Comparison of ENCODE assay signal across 27 cellular contexts in the genomic region with DNA sequence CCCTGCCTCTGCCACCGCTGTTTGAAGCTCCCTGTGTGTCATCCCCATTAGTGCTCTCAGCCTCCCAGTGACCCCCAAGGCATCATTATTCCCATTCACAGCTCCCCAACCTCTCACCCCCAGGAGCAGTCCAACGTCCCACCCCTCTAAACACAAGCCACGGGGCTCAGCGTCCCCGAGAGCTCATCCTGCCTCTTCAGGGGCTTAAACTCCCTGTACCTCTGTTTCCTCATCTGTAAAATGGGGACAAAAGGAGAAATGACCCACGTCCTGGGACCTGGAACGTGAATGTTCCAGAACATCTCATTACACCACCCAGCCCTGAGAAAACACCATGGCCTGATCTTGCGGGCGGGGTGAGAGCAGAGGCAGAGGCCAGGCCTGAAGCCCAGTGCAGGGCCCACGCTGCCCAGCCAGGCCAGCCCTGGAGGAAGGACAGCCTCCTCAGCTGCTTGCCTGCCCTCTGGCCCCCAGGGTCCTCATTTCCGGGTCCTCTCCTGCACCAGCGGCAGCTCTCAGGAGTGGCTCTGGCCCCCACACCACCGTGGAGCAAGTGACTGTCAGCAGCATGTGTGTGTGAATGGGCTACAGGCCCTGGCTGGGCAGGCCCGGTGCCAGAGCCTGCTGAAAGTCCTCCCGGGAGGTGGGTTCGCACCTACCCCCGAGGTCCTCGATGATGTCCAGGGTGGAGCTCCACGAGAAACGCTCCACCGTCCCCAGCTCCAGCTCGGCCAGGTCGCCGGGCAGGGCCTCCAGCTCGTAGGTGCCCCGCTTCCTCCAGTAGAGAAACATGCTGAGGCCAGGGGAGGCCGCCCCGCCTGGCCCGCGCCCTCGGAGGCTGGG. TPM values are rescaled to one million over a fixed set of nuclear protein-coding genes. Genes with fewer than 3 reads are reported as not detected.
DNase-seq lines count a peak whose midpoint lies in the region; ATAC-seq and TF ChIP-seq lines count a peak whose summit lies in the region.
"Had no signal": no experiment of that assay in that cellular context is flagged by ENCODE, and none has a peak within 500 bp of the region (broad histone marks: within the 10 kb centered on the region; RNA-seq: fewer than 3 reads in every experiment).

No MANE protein-coding gene starts in this region.

- no peaks in the 10 kb centered on the region for H3K9me3 ChIP-seq in BLaER1
- H3K9me3 ChIP-seq in T-helper 17 cell (ENCODE audit: control insufficient read depth, low read length, poor library complexity, severe bottlenecking): no peaks in the 10 kb centered on the region
- no peaks in the 10 kb centered on the region for H3K9me3 ChIP-seq in endodermal cell (ENCODE audit: control insufficient read depth, low read length)
- H3K9me3 ChIP-seq: HAP-1, SJCRH30 had no signal

- H3K4me1 Mint-ChIP-seq in T-helper 17 cell (peaks cover 6% of the 10 kb centered on the region), endodermal cell (no peaks in the 10 kb centered on the region), neural crest cell (peaks cover 19% of the 10 kb centered on the region)

- H3K27ac Mint-ChIP-seq in T-helper 17 cell (no peak overlapping the region), endodermal cell (no peak overlapping the region), neural crest cell (ENCODE audit: unreplicated experiment) (peak overlapping the region; percentile 38)
- H3K27ac Mint-ChIP-seq: CD4-positive, alpha-beta T cell; HFFc6 had no signal

- 0 out of 2 replicates have a peak, but pooled peaks cover 5% of the 10 kb centered on the region for H4K20me1 ChIP-seq in BLaER1

- H3K36me3 ChIP-seq in BLaER1 (no peaks in the 10 kb centered on the region), endodermal cell (ENCODE audit: control insufficient read depth, insufficient read depth, low read length) (no peaks in the 10 kb centered on the region)
- H3K36me3 ChIP-seq: HAP-1, SJCRH30 had no signal

- no peak overlapping the region for H3K27ac ChIP-seq in BLaER1
- H3K27ac ChIP-seq in endodermal cell (ENCODE audit: low read depth, low read length): peak overlapping the region; percentile 44
- H3K27ac ChIP-seq: HL-60, PC-9, SJCRH30 had no signal

- H3K4me2 ChIP-seq in BLaER1: peak overlapping the region; percentile 90
- H3K4me2 ChIP-seq: PC-9 had no signal

- H3K9ac ChIP-seq in BLaER1 (0 out of 2 replicates have a peak overlapping the region, but pooled peaks have one; percentile 46), endodermal cell (ENCODE audit: extremely low read depth, low read length, poor library complexity, severe bottlenecking) (no peak overlapping the region)

- H3K4me1 ChIP-seq in BLaER1: peaks cover 99% of the 10 kb centered on the region
- no peaks in the 10 kb centered on the region for H3K4me1 ChIP-seq in endodermal cell (ENCODE audit: control insufficient read depth, insufficient read depth, low read length)
- H3K4me1 ChIP-seq: HAP-1 had no signal

- 93 to 97% methylated on average over 21 to 31 of the region's 31 CpGs for WGBS in endodermal cell (ENCODE audit: insufficient coverage in 1 of 2, insufficient read length in 1 of 2), 2 experiments

- peak overlapping the region; percentile 41 for H3K4me3 Mint-ChIP-seq in T-helper 17 cell
- no peak overlapping the region for H3K4me3 Mint-ChIP-seq in endodermal cell
- H3K4me3 Mint-ChIP-seq in neural crest cell: no peak overlapping the region
- H3K4me3 Mint-ChIP-seq: CD4-positive, alpha-beta T cell; HFFc6 had no signal

- TF ChIP-seq CTCF in endodermal cell (conservative IDR thresholded peaks at IDR 0.05) (no peak), neural crest cell (conservative IDR thresholded peaks at IDR 0.05) (no peak)

- H3K27me3 Mint-ChIP-seq in T-helper 17 cell (peaks cover 19% of the 10 kb centered on the region), endodermal cell (ENCODE audit: insufficient read depth) (peaks cover 9% of the 10 kb centered on the region), neural crest cell (ENCODE audit: low read depth) (peaks cover 3% of the 10 kb centered on the region)

- H3K4me3 ChIP-seq in BLaER1: no peak overlapping the region
- no peak overlapping the region for H3K4me3 ChIP-seq in endodermal cell (ENCODE audit: low read length)
- H3K4me3 ChIP-seq: HAP-1, PC-9, SJCRH30 had no signal

- DNase-seq in T-helper 17 cell: no peak
- DNase-seq in endodermal cell: peak; percentile 49
- no peak for DNase-seq in neural crest cell (ENCODE audit: low read depth, low spot score)
- no peak for DNase-seq in NCI-H1417 (lab: John Stamatoyannopoulos, UW)
- no peak for DNase-seq in hippocampal formation (lab: John Stamatoyannopoulos, UW)
- no peak for DNase-seq in stimulated activated naive CD4-positive, alpha-beta T cell treated with Interleukin-2 at 50 U/mL for 16 hours (lab: John Stamatoyannopoulos, UW)
- DNase-seq: CD4-positive, alpha-beta T cell; COR-L47; DMS53; HFFc6; Karpas-422; NCI-H1092; NCI-H1436; NCI-H187; NCI-H524; NCI-H774; PC-9 had no signal

- H3K27me3 ChIP-seq in BLaER1 (0 out of 2 replicates have a peak, but pooled peaks cover 9% of the 10 kb centered on the region), endodermal cell (ENCODE audit: control insufficient read depth, insufficient read depth, low read length, poor library complexity, severe bottlenecking) (no peaks in the 10 kb centered on the region)
- H3K27me3 ChIP-seq: SJCRH30 had no signal

- H3K9me3 Mint-ChIP-seq in endodermal cell (no peaks in the 10 kb centered on the region), neural crest cell (no peaks in the 10 kb centered on the region)
- H3K9me3 Mint-ChIP-seq: CD4-positive, alpha-beta T cell; HFFc6 had no signal

- no peak for ATAC-seq in T-helper 17 cell
- ATAC-seq in GM18867 (IDR thresholded peaks at IDR 0.05; ENCODE audit: unreplicated experiment): no peak
- ATAC-seq: Right ventricle myocardium inferior had no signal

- H3K36me3 Mint-ChIP-seq in T-helper 17 cell (ENCODE audit: low read depth) (no peaks in the 10 kb centered on the region), endodermal cell (ENCODE audit: low read depth) (no peaks in the 10 kb centered on the region), neural crest cell (ENCODE audit: low read depth) (no peaks in the 10 kb centered on the region)

RNA-seq across cellular contexts. Expression of a gene that starts 14.1 kb away (rescaled TPM):
- total RNA-seq in T-helper 17 cell (10 to 100 TPM; 10.8 to 12.8 TPM), endodermal cell (10 to 100 TPM; 32.6 to 38.8 TPM), neural crest cell (28.9 and 31.7 TPM in 2 replicates)
- 34.4 TPM for polyA plus RNA-seq in endodermal cell (2013, experiment 1 of 2)
- polyA plus RNA-seq in endodermal cell (2013, experiment 2 of 2): 29.5 TPM

RNA-seq across cellular contexts. Expression of a gene that starts 39.6 kb away (rescaled TPM):
- 100 to 1,000 TPM; 393 to 433 TPM for total RNA-seq in T-helper 17 cell
- 10 to 100 TPM; 25.9 to 26.9 TPM for total RNA-seq in endodermal cell
- polyA plus RNA-seq in endodermal cell (2013, experiment 1 of 2): 39.9 TPM
- 30.2 TPM for polyA plus RNA-seq in endodermal cell (2013, experiment 2 of 2)
- 23.4 and 26.1 TPM in 2 replicates for total RNA-seq in neural crest cell

RNA-seq across cellular contexts. Expression of a gene that starts 48.7 kb away (rescaled TPM):
- total RNA-seq in T-helper 17 cell (10 to 100 TPM; 62.3 to 77.7 TPM), endodermal cell (10 to 100 TPM; 35.0 to 43.9 TPM), neural crest cell (47.2 and 52.4 TPM in 2 replicates)
- 16.8 TPM for polyA plus RNA-seq in endodermal cell (2013, experiment 1 of 2)
- polyA plus RNA-seq in endodermal cell (2013, experiment 2 of 2): 13.5 TPM

RNA-seq across cellular contexts. Expression of a gene that starts 49.5 kb away (rescaled TPM):
- total RNA-seq in T-helper 17 cell (not detected), endodermal cell (under 1 TPM; 0.31 to 0.51 TPM), neural crest cell (not detected in 2 replicates)
- not detected for polyA plus RNA-seq in endodermal cell (2013, experiment 1 of 2)
- polyA plus RNA-seq in endodermal cell (2013, experiment 2 of 2): not detected
- total RNA-seq: A172; CD4-positive, alpha-beta T cell; Daoy; G401; HFFc6; PC-9; Right ventricle myocardium inferior; RPMI7951 had no signal

Comparison
In these comparisons a context has a peak if more than half of its experiments do, and no peak if none do; other contexts are left out.
1. RNA of a gene that starts 39.6 kb away (total RNA-seq): 393 to 433 TPM in T-helper 17 cell; 25.9 to 26.9 TPM in endodermal cell and 23.4 to 26.1 TPM in neural crest cell; every median in the first group is over 10 times any median in the second.